21 cellular contexts compared by ENCODE assay signal in the genomic region with DNA sequence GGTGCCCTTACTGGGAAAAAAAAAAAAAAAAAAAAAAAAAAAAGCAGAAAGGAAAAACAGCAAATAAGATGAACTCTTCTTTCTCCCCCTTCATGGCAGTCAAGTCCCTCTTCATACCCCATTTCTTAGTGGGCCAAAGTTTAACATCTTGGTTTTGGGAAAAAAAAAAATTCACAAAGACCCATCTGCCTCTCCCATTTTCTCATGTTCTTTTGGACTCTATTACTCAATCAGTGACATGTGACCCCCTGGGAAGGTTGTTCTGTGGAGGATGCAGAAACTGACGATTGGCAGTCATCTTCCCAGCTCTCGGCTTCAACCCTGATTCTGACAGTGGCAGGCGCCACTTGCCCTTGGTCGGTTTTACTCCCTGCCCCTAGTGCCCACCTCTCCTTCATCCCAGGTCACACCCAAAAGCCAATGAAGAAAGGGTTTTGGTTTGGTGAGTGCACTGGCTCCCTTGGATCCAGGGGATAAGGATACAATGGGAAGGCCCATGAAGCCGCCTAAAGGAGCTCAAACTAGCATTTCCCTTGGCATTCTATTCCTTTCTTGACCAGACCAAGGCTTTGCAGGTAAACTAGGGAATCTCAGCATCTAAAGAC.
DNase-seq lines count a peak whose midpoint lies in the region; ATAC-seq, FAIRE-seq and TF ChIP-seq lines count a peak whose summit lies in the region.
"Had no signal": no experiment of that assay in that cellular context is flagged by ENCODE, and none has a peak within 500 bp of the region (broad histone marks: within the 10 kb centered on the region; RNA-seq: fewer than 3 reads in every experiment).

No MANE protein-coding gene starts in this region.

- H3K4me3 ChIP-seq in adipocyte (ENCODE audit: low read length) (peak overlapping the region; percentile 24), tibial artery (no peak overlapping the region)
- H3K4me3 ChIP-seq: K562, testis had no signal

- no peaks in the 10 kb centered on the region for H3K27me3 ChIP-seq in adipocyte (replicated peaks; ENCODE audit: control insufficient read depth, insufficient read depth, low read length)
- no peaks in the 10 kb centered on the region for H3K27me3 ChIP-seq in tibial artery
- H3K27me3 ChIP-seq: testis had no signal

- peak overlapping the region; percentile 57 for H3K9ac ChIP-seq in adipocyte (ENCODE audit: low read length)

- peak; percentile 16 for FAIRE-seq in HTR-8/SVneo (lab: Jason Lieb, UNC)
- FAIRE-seq: K562, TTC549 had no signal

- TF ChIP-seq CTCF in tibial artery (IDR thresholded peaks at IDR 0.05), result no peak

- peak; percentile 22 for ATAC-seq in left ventricle myocardium superior
- no peak for ATAC-seq in GM18861 (IDR thresholded peaks at IDR 0.05; ENCODE audit: unreplicated experiment)
- ATAC-seq: K562; naive thymus-derived CD8-positive, alpha-beta T cell had no signal

- DNase-seq in HTR-8/SVneo (ENCODE audit: insufficient read length, low spot score) (no peak), adipocyte (ENCODE audit: low read depth) (peak; percentile 44), left ventricle myocardium superior (no peak), tibial artery (no peak), activated T-cell treated with anti-CD3 and anti-CD28 coated beads for 4 hours (no peak)
- no peak for DNase-seq in stimulated activated CD4-positive, alpha-beta T cell treated with anti-CD3 and anti-CD28 coated beads, Interleukin-1b, Interleukin-23, amount 100 ng/mL, for 48 hours
- DNase-seq: activated CD4-positive, alpha-beta T cell treated with anti-CD3 and anti-CD28 coated beads for 4 hours; activated CD8-positive, alpha-beta memory T cell treated with anti-CD3 and anti-CD28 coated beads, Interleukin-2, amount 50 U/mL, for 4 hours; activated effector memory CD4-positive, alpha-beta T cell treated with Interleukin-2 at 50 U/mL for 16 hours; amniotic stem cell; COR-L47; hypothalamus; islet precursor cell; MV-4-11; naive thymus-derived CD8-positive, alpha-beta T cell; NCI-H187; RPMI8226; testis had no signal

- peaks cover 33% of the 10 kb centered on the region for H3K4me1 ChIP-seq in adipocyte (ENCODE audit: control insufficient read depth, insufficient read depth, low read length)
- H3K4me1 ChIP-seq in tibial artery, result peaks cover 0 to 45% (median 37%) of the 10 kb centered on the region in 4 donors

- H3K9me3 ChIP-seq in adipocyte (ENCODE audit: control insufficient read depth, low read length), result no peaks in the 10 kb centered on the region
- H3K9me3 ChIP-seq in tibial artery, result no peaks in the 10 kb centered on the region
- H3K9me3 ChIP-seq: testis had no signal

- H3K27ac ChIP-seq in tibial artery, result peak overlapping the region; percentile 38 to 76

- H3K36me3 ChIP-seq in adipocyte (ENCODE audit: control insufficient read depth, insufficient read depth, low read length, severe bottlenecking) (no peaks in the 10 kb centered on the region), tibial artery (no peaks in the 10 kb centered on the region)

- intact Hi-C loops in left ventricle myocardium superior (cut with micrococcal nuclease) (no loop called here), tibial artery (cut with DNase I; ENCODE audit: low total_unique reads) (no loop called here)
